40 cellular contexts compared by ENCODE assay signal in genomic region chr10:101507828-101508227, GRCh38.
"Had no signal": no experiment of that assay in that cellular context is flagged by ENCODE, and none has a peak within 500 bp of the region (broad histone marks: within the 10 kb centered on the region; RNA-seq: fewer than 3 reads in every experiment).

No MANE protein-coding gene starts in this region.

- FAIRE-seq: astrocyte, bronchial epithelial cell had no signal

- H3K4me1 ChIP-seq: adrenal gland, ascending aorta, body of pancreas, breast epithelium had no signal

- H3K9me3 Mint-ChIP-seq: activated naive CD4-positive, alpha-beta T cell treated with anti-CD3 and anti-CD28 coated beads for 36 hours; activated naive CD4-positive, alpha-beta T cell treated with anti-CD3 and anti-CD28 coated beads, Interleukin-2, amount 10 ng/mL, durations not matched to agents 7 days and 5 days; activated naive CD4-positive, alpha-beta T cell treated with anti-CD3 and anti-CD28 coated beads, Interleukin-2, amount 50 U/mL, for 24 hours; activated naive CD4-positive, alpha-beta T cell treated with anti-CD3 and anti-CD28 coated beads, Interleukin-2, amount 50 U/mL, for 72 hours; activated naive CD8-positive, alpha-beta T cell treated with anti-CD3 and anti-CD28 coated beads for 36 hours; activated naive CD8-positive, alpha-beta T cell treated with anti-CD3 and anti-CD28 coated beads, Interleukin-2, amount 10 ng/mL, durations not matched to agents 7 days and 5 days; activated naive CD8-positive, alpha-beta T cell treated with anti-CD3 and anti-CD28 coated beads, Interleukin-2, amount 50 U/mL, for 24 hours; activated T-cell treated with anti-CD3 and anti-CD28 coated beads, Interleukin-2, amount 50 U/mL, for 24 hours; activated T-cell treated with anti-CD3 and anti-CD28 coated beads, Interleukin-2, amount 50 U/mL, for 4 hours; activated T-cell treated with anti-CD3 and anti-CD28 coated beads, Interleukin-2, amount 50 U/mL, for 72 hours; activated T-helper 1 cell treated with anti-CD3 and anti-CD28 coated beads, Interleukin-12 subunit alpha, Interleukin-12 subunit beta, Interleukin-2, Interleukin-4 antibody, amounts not matched to agents 30 ng/mL and 10 ng/mL and 1 ng/mL, durations not matched to agents 14 hours and 24 hours and 36 hours; activated T-helper 17 cell treated with anti-CD3 and anti-CD28 coated beads, Interleukin-2, amount 50 U/mL, for 72 hours; activated T-helper 2 cell treated with anti-CD3 and anti-CD28 coated beads, Interferon-gamma antibody, Interleukin-2, Interleukin-4, amounts not matched to agents 10 μg/mL and 5 μg/mL and 100 μg/mL, durations not matched to agents 14 hours and 24 hours and 36 hours; brain; central memory CD8-positive, alpha-beta T cell had no signal

- H3K4me3 ChIP-seq: adrenal gland, ascending aorta, body of pancreas, breast epithelium, cardiac muscle cell had no signal

- H3K27me3 ChIP-seq: adrenal gland, ascending aorta, body of pancreas, brain microvascular endothelial cell, breast epithelium, cardiac muscle cell had no signal

- H3K36me3 ChIP-seq: adrenal gland, ascending aorta, brain microvascular endothelial cell, breast epithelium, cardiac muscle cell had no signal

- H3K27me3 Mint-ChIP-seq: activated naive CD4-positive, alpha-beta T cell treated with anti-CD3 and anti-CD28 coated beads, Interleukin-2, amount 50 U/mL, for 24 hours; activated naive CD8-positive, alpha-beta T cell; activated naive CD8-positive, alpha-beta T cell treated with anti-CD3 and anti-CD28 coated beads for 36 hours; activated naive CD8-positive, alpha-beta T cell treated with anti-CD3 and anti-CD28 coated beads, Interleukin-2, amount 50 U/mL, for 24 hours; activated T-cell treated with anti-CD3 and anti-CD28 coated beads, Interleukin-2, amount 50 U/mL, for 24 hours; activated T-helper 17 cell treated with anti-CD3 and anti-CD28 coated beads, Interleukin-2, amount 50 U/mL, for 72 hours; central memory CD8-positive, alpha-beta T cell had no signal

- ATAC-seq: activated naive CD4-positive, alpha-beta T cell treated with anti-CD3 and anti-CD28 coated beads, Interleukin-2, amount 50 U/mL, for 72 hours; activated naive CD8-positive, alpha-beta T cell treated with anti-CD3 and anti-CD28 coated beads, Interleukin-2, amount 50 U/mL, for 24 hours; activated T-cell treated with anti-CD3 and anti-CD28 coated beads, Interleukin-2, amount 50 U/mL, for 4 hours; activated T-cell treated with anti-CD3 and anti-CD28 coated beads, Interleukin-2, amount 50 U/mL, for 72 hours; activated T-helper 17 cell treated with anti-CD3 and anti-CD28 coated beads, Interleukin-2, amount 50 U/mL, for 72 hours; body of pancreas had no signal

- H3K27ac ChIP-seq: adrenal gland, ascending aorta, body of pancreas, brain microvascular endothelial cell, breast epithelium, cardiac muscle cell had no signal

- DNase-seq: activated effector memory CD4-positive, alpha-beta T cell treated with anti-CD3 and anti-CD28 coated beads, Interleukin-2, amount 50 U/mL, for 16 hours; activated effector memory CD4-positive, alpha-beta T cell treated with Interleukin-2 at 50 U/mL for 16 hours; activated gamma-delta T cell; activated gamma-delta T cell treated with Interleukin-2 at 50 U/mL for 16 hours; activated naive CD4-positive, alpha-beta T cell; activated naive CD4-positive, alpha-beta T cell treated with anti-CD3 and anti-CD28 coated beads for 36 hours; activated naive CD4-positive, alpha-beta T cell treated with anti-CD3 and anti-CD28 coated beads, Interleukin-2, amount 10 ng/mL, durations not matched to agents 7 days and 5 days; activated naive CD4-positive, alpha-beta T cell treated with anti-CD3 and anti-CD28 coated beads, Interleukin-2, amount 50 U/mL, for 16 hours; activated naive CD4-positive, alpha-beta T cell treated with Interleukin-2 at 50 U/mL for 16 hours; activated naive CD8-positive, alpha-beta T cell treated with anti-CD3 and anti-CD28 coated beads for 36 hours; activated naive CD8-positive, alpha-beta T cell treated with anti-CD3 and anti-CD28 coated beads, Interleukin-2, amount 10 ng/mL, durations not matched to agents 7 days and 5 days; activated naive CD8-positive, alpha-beta T cell treated with anti-CD3 and anti-CD28 coated beads, Interleukin-2, amount 50 U/mL, for 24 hours; activated T-cell treated with anti-CD3 and anti-CD28 coated beads, Interleukin-2, amount 50 U/mL, for 1 hour; activated T-cell treated with anti-CD3 and anti-CD28 coated beads, Interleukin-2, amount 50 U/mL, for 24 hours; activated T-cell treated with anti-CD3 and anti-CD28 coated beads, Interleukin-2, amount 50 U/mL, for 4 hours; activated T-cell treated with anti-CD3 and anti-CD28 coated beads, Interleukin-2, amount 50 U/mL, for 48 hours; activated T-cell treated with anti-CD3 and anti-CD28 coated beads, Interleukin-2, amount 50 U/mL, for 72 hours; adrenal gland; amniotic stem cell; amygdala; anterior cingulate cortex; aorta; body of pancreas; brain microvascular endothelial cell; caudate nucleus; central memory CD4-positive, alpha-beta T cell; cerebellar nuclear complex had no signal

- H3K9me3 ChIP-seq: adrenal gland, ascending aorta, body of pancreas, breast epithelium had no signal

- H3K36me3 Mint-ChIP-seq: activated naive CD4-positive, alpha-beta T cell treated with anti-CD3 and anti-CD28 coated beads, Interleukin-2, amount 10 ng/mL, durations not matched to agents 7 days and 5 days; activated naive CD4-positive, alpha-beta T cell treated with anti-CD3 and anti-CD28 coated beads, Interleukin-2, amount 50 U/mL, for 72 hours; activated naive CD8-positive, alpha-beta T cell treated with anti-CD3 and anti-CD28 coated beads for 36 hours; activated naive CD8-positive, alpha-beta T cell treated with anti-CD3 and anti-CD28 coated beads, Interleukin-2, amount 10 ng/mL, durations not matched to agents 7 days and 5 days had no signal

- H3K27ac Mint-ChIP-seq: activated naive CD4-positive, alpha-beta T cell treated with anti-CD3 and anti-CD28 coated beads for 36 hours; activated naive CD4-positive, alpha-beta T cell treated with anti-CD3 and anti-CD28 coated beads, Interleukin-2, amount 10 ng/mL, durations not matched to agents 7 days and 5 days; activated naive CD4-positive, alpha-beta T cell treated with anti-CD3 and anti-CD28 coated beads, Interleukin-2, amount 50 U/mL, for 24 hours; activated naive CD4-positive, alpha-beta T cell treated with anti-CD3 and anti-CD28 coated beads, Interleukin-2, amount 50 U/mL, for 72 hours; activated naive CD8-positive, alpha-beta T cell; activated naive CD8-positive, alpha-beta T cell treated with anti-CD3 and anti-CD28 coated beads for 36 hours; activated naive CD8-positive, alpha-beta T cell treated with anti-CD3 and anti-CD28 coated beads, Interleukin-2, amount 10 ng/mL, durations not matched to agents 7 days and 5 days; activated naive CD8-positive, alpha-beta T cell treated with anti-CD3 and anti-CD28 coated beads, Interleukin-2, amount 50 U/mL, for 24 hours; activated T-cell treated with anti-CD3 and anti-CD28 coated beads, Interleukin-2, amount 50 U/mL, for 24 hours; activated T-cell treated with anti-CD3 and anti-CD28 coated beads, Interleukin-2, amount 50 U/mL, for 72 hours; activated T-helper 1 cell treated with anti-CD3 and anti-CD28 coated beads, Interleukin-12 subunit alpha, Interleukin-12 subunit beta, Interleukin-2, Interleukin-4 antibody, amounts not matched to agents 30 ng/mL and 10 ng/mL and 1 ng/mL, durations not matched to agents 14 hours and 24 hours and 36 hours; activated T-helper 17 cell treated with anti-CD3 and anti-CD28 coated beads, Interleukin-2, amount 50 U/mL, for 72 hours; activated T-helper 2 cell treated with anti-CD3 and anti-CD28 coated beads, Interferon-gamma antibody, Interleukin-2, Interleukin-4, amounts not matched to agents 10 μg/mL and 5 μg/mL and 100 μg/mL, durations not matched to agents 14 hours and 24 hours and 36 hours had no signal

- H3K4me3 Mint-ChIP-seq: activated naive CD4-positive, alpha-beta T cell treated with anti-CD3 and anti-CD28 coated beads for 36 hours; activated naive CD4-positive, alpha-beta T cell treated with anti-CD3 and anti-CD28 coated beads, Interleukin-2, amount 10 ng/mL, durations not matched to agents 7 days and 5 days; activated naive CD4-positive, alpha-beta T cell treated with anti-CD3 and anti-CD28 coated beads, Interleukin-2, amount 50 U/mL, for 24 hours; activated naive CD8-positive, alpha-beta T cell; activated naive CD8-positive, alpha-beta T cell treated with anti-CD3 and anti-CD28 coated beads for 36 hours; activated naive CD8-positive, alpha-beta T cell treated with anti-CD3 and anti-CD28 coated beads, Interleukin-2, amount 10 ng/mL, durations not matched to agents 7 days and 5 days; activated naive CD8-positive, alpha-beta T cell treated with anti-CD3 and anti-CD28 coated beads, Interleukin-2, amount 50 U/mL, for 24 hours; activated T-cell treated with anti-CD3 and anti-CD28 coated beads, Interleukin-2, amount 50 U/mL, for 24 hours; activated T-cell treated with anti-CD3 and anti-CD28 coated beads, Interleukin-2, amount 50 U/mL, for 4 hours; activated T-cell treated with anti-CD3 and anti-CD28 coated beads, Interleukin-2, amount 50 U/mL, for 72 hours; activated T-helper 1 cell treated with anti-CD3 and anti-CD28 coated beads, Interleukin-12 subunit alpha, Interleukin-12 subunit beta, Interleukin-2, Interleukin-4 antibody, amounts not matched to agents 30 ng/mL and 10 ng/mL and 1 ng/mL, durations not matched to agents 14 hours and 24 hours and 36 hours; activated T-helper 17 cell treated with anti-CD3 and anti-CD28 coated beads, Interleukin-2, amount 50 U/mL, for 72 hours; central memory CD8-positive, alpha-beta T cell had no signal

- H3K4me1 Mint-ChIP-seq: activated naive CD4-positive, alpha-beta T cell treated with anti-CD3 and anti-CD28 coated beads, Interleukin-2, amount 10 ng/mL, durations not matched to agents 7 days and 5 days; activated naive CD4-positive, alpha-beta T cell treated with anti-CD3 and anti-CD28 coated beads, Interleukin-2, amount 50 U/mL, for 24 hours; activated naive CD8-positive, alpha-beta T cell treated with anti-CD3 and anti-CD28 coated beads for 36 hours; activated naive CD8-positive, alpha-beta T cell treated with anti-CD3 and anti-CD28 coated beads, Interleukin-2, amount 10 ng/mL, durations not matched to agents 7 days and 5 days; activated naive CD8-positive, alpha-beta T cell treated with anti-CD3 and anti-CD28 coated beads, Interleukin-2, amount 50 U/mL, for 24 hours; central memory CD8-positive, alpha-beta T cell had no signal
